Comparison of ENCODE assay signal across 1 cellular context in the genomic region with DNA sequence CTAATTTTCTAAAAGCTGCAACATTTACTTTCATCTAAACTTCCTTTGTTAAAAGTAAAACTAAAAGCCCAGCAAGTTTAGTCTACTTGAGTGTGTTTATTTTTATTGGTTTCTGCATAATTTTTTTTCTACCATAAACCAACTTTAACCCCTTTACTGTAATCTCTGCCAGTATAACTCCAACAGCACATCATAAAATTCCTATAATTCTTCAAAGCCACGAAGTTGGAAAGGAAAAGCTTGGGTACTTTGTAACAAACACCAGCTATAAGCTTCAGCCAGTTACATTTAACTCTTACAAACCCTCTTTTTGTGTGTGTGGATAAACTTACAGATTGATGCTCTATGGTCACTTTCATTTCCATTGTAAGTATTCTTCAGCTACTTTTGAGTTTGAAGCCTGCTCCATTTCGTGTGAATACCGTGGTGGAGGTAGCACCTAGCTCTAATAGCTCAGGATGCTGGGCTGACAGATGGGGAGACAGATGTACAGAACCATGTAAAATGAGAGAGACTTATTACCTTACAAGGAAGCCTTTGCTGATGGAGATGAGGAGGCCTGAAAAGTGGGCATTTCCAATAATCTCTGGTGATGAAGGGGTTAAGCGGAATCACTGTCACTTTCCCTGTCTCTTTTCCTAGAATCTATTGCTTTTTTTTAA.
TF ChIP-seq lines count a peak whose summit lies in the region.

No MANE protein-coding gene starts in this region.

TF ChIP-seq in H1, 55 proteins besides CTCF, POLR2A, EP300 and RAD21:
- TF ChIP-seq SP2 (IDR thresholded peaks at IDR 0.05; ENCODE audit: low read length), result no peak
- no peak for TF ChIP-seq POU5F1 (IDR thresholded peaks at IDR 0.05; ENCODE audit: low read depth, low read length)
- no peak for TF ChIP-seq KDM1A (IDR thresholded peaks at IDR 0.05; ENCODE audit: borderline replicate concordance, low read length)
- no peak for TF ChIP-seq EZH2 (IDR thresholded peaks at IDR 0.05; ENCODE audit: low read depth, low read length, severe bottlenecking)
- no peak for TF ChIP-seq BRCA1 (IDR thresholded peaks at IDR 0.05; ENCODE audit: low read depth, low read length)
- no peak for TF ChIP-seq TAF7 (optimal IDR thresholded peaks at IDR 0.05; ENCODE audit: borderline replicate concordance, low read depth, low read length)
- TF ChIP-seq, protein P1, sequence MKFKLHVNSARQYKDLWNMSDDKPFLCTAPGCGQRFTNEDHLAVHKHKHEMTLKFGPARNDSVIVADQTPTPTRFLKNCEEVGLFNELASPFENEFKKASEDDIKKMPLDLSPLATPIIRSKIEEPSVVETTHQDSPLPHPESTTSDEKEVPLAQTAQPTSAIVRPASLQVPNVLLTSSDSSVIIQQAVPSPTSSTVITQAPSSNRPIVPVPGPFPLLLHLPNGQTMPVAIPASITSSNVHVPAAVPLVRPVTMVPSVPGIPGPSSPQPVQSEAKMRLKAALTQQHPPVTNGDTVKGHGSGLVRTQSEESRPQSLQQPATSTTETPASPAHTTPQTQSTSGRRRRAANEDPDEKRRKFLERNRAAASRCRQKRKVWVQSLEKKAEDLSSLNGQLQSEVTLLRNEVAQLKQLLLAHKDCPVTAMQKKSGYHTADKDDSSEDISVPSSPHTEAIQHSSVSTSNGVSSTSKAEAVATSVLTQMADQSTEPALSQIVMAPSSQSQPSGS (IDR thresholded peaks at IDR 0.05; ENCODE audit: low read length), result no peak
- TF ChIP-seq SRF (IDR thresholded peaks at IDR 0.05; ENCODE audit: low read depth, low read length), result no peak
- TF ChIP-seq SP4 (IDR thresholded peaks at IDR 0.05; ENCODE audit: low read length), result no peak
- TF ChIP-seq CEBPB (IDR thresholded peaks at IDR 0.05; ENCODE audit: low read depth, low read length), result no peak
- no peak for TF ChIP-seq PHF8 (conservative IDR thresholded peaks at IDR 0.05; ENCODE audit: low read depth, low read length)
- TF ChIP-seq KDM5A (IDR thresholded peaks at IDR 0.05; ENCODE audit: low read length), result no peak
